ENCODE assay signal across 15 cellular contexts in the genomic region with DNA sequence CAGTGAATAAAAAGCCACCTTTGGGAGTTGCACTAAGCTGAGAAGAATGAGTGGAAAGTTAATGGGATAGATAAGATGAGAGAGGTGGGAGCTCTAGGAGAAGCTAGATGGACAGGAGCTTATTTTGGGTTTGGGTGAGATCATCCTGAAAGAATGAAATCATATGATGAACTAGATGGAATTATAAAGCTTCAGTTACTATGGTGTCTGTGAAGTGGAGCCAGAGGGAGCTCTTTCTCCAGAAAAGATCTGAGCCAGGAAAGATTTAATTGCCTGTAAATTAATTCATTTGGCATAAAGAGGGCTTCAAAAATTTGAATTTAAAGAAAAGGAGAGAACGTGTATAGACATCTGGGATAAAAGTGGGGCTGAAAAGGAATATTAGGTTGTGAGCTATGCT. TPM values are rescaled to one million over a fixed set of nuclear protein-coding genes. Genes with fewer than 3 reads are reported as not detected.
DNase-seq lines count a peak whose midpoint lies in the region; ATAC-seq and TF ChIP-seq lines count a peak whose summit lies in the region.
"Had no signal": no experiment of that assay in that cellular context is flagged by ENCODE, and none has a peak within 500 bp of the region (broad histone marks: within the 10 kb centered on the region; RNA-seq: fewer than 3 reads in every experiment).

No MANE protein-coding gene starts in this region.

- POLR2A ChIA-PET in PC-3 (lab: Charles Lee; ENCODE audit: unreplicated experiment): no interaction called here

- CTCF ChIA-PET in PC-3 (lab: Charles Lee): interaction anchor here (0.6 kb wide), 1 partner anchor 161 kb away, joined by 7 read pairs; no protein-coding TSS in a partner anchor

- H3K79me2 ChIP-seq in PC-3 (ENCODE audit: low read length): no peaks in the 10 kb centered on the region

- H3K9me2 ChIP-seq in PC-3 (replicated peaks; ENCODE audit: low read length): no peaks in the 10 kb centered on the region

- no peaks in the 10 kb centered on the region for H3K27me3 Mint-ChIP-seq in activated T-cell treated with anti-CD3 and anti-CD28 coated beads, Interleukin-2, amount 50 U/mL, for 72 hours (ENCODE audit: low read depth)
- H3K27me3 Mint-ChIP-seq in activated T-cell treated with anti-CD3 and anti-CD28 coated beads, Interleukin-2, amount 50 U/mL, for 4 hours (ENCODE audit: low read depth): no peaks in the 10 kb centered on the region
- H3K27me3 Mint-ChIP-seq in endodermal cell (ENCODE audit: insufficient read depth): peaks cover 12% of the 10 kb centered on the region

- no peaks in the 10 kb centered on the region for H3K36me3 Mint-ChIP-seq in activated T-cell treated with anti-CD3 and anti-CD28 coated beads, Interleukin-2, amount 50 U/mL, for 72 hours (ENCODE audit: insufficient read depth in 2 of 2)
- no peaks in the 10 kb centered on the region for H3K36me3 Mint-ChIP-seq in activated T-cell treated with anti-CD3 and anti-CD28 coated beads, Interleukin-2, amount 50 U/mL, for 4 hours (ENCODE audit: insufficient read depth)
- no peaks in the 10 kb centered on the region for H3K36me3 Mint-ChIP-seq in endodermal cell (ENCODE audit: low read depth)

- H3K4me3 ChIP-seq in PC-3 (ENCODE audit: low read length): no peak overlapping the region
- H3K4me3 ChIP-seq in endodermal cell (ENCODE audit: low read length): no peak overlapping the region
- H3K4me3 ChIP-seq: mucosa of descending colon, tibial artery had no signal

- no peak overlapping the region for H3K4me2 ChIP-seq in PC-3 (ENCODE audit: low read length)

- H3K27me3 ChIP-seq in PC-3 (ENCODE audit: low read length) (peaks cover 56% of the 10 kb centered on the region), endodermal cell (ENCODE audit: control insufficient read depth, insufficient read depth, low read length, poor library complexity, severe bottlenecking) (no peaks in the 10 kb centered on the region)
- H3K27me3 ChIP-seq: tibial artery had no signal

- H4K20me1 ChIP-seq in PC-3 (ENCODE audit: low read length): no peaks in the 10 kb centered on the region

- TF ChIP-seq CTCF in PC-3 (conservative IDR thresholded peaks at IDR 0.05; ENCODE audit: low read depth, low read length) (peak; percentile 36; the same call in 1 of the 2 replicates), endodermal cell (conservative IDR thresholded peaks at IDR 0.05) (peak; percentile 50)

- BruUV-seq in PC-3 (replicated peaks; lab: Mats Ljungman, UMichigan): no TSS peak

- peak overlapping the region; percentile 78 for H3K27ac Mint-ChIP-seq in activated T-cell treated with anti-CD3 and anti-CD28 coated beads, Interleukin-2, amount 50 U/mL, for 72 hours
- no peak overlapping the region for H3K27ac Mint-ChIP-seq in endodermal cell
- H3K27ac Mint-ChIP-seq: effector memory CD8-positive, alpha-beta T cell had no signal

- no peak overlapping the region for H3K9ac ChIP-seq in PC-3 (ENCODE audit: low read length)
- no peak overlapping the region for H3K9ac ChIP-seq in endodermal cell (ENCODE audit: extremely low read depth, low read length, poor library complexity, severe bottlenecking)

- ATAC-seq in activated T-cell treated with anti-CD3 and anti-CD28 coated beads, Interleukin-2, amount 50 U/mL, for 72 hours (replicated peaks in 1 of 2): no peak
- no peak for ATAC-seq in activated T-cell treated with anti-CD3 and anti-CD28 coated beads, Interleukin-2, amount 50 U/mL, for 4 hours
- no peak for ATAC-seq in PC-3
- no peak for ATAC-seq in HG03175 (IDR thresholded peaks at IDR 0.05; ENCODE audit: unreplicated experiment)
- ATAC-seq: effector memory CD8-positive, alpha-beta T cell; sciatic nerve had no signal

- intact Hi-C loops in PC-3 (cut with micrococcal nuclease): no loop called here

- H3K4me1 ChIP-seq in PC-3 (ENCODE audit: insufficient read depth, low read length) (no peaks in the 10 kb centered on the region), endodermal cell (ENCODE audit: control insufficient read depth, insufficient read depth, low read length) (peaks cover 16% of the 10 kb centered on the region)

- H3K36me3 ChIP-seq in PC-3 (ENCODE audit: low read depth, low read length): no peaks in the 10 kb centered on the region
- H3K36me3 ChIP-seq in endodermal cell (ENCODE audit: control insufficient read depth, insufficient read depth, low read length): no peaks in the 10 kb centered on the region
- H3K36me3 ChIP-seq: tibial artery had no signal

- peaks cover 0 to 4% of the 10 kb centered on the region in 2 donors for H3K9me3 Mint-ChIP-seq in activated T-cell treated with anti-CD3 and anti-CD28 coated beads, Interleukin-2, amount 50 U/mL, for 72 hours
- H3K9me3 Mint-ChIP-seq in activated T-cell treated with anti-CD3 and anti-CD28 coated beads, Interleukin-2, amount 50 U/mL, for 4 hours: peaks cover 2% of the 10 kb centered on the region
- H3K9me3 Mint-ChIP-seq in endodermal cell: peaks cover 5% of the 10 kb centered on the region
- H3K9me3 Mint-ChIP-seq: effector memory CD8-positive, alpha-beta T cell had no signal

- 55 to 77% methylated on average over 1 of the region's 1 CpG for WGBS in endodermal cell (ENCODE audit: insufficient coverage in 1 of 2, insufficient read length in 1 of 2), 2 experiments

- H3K9me3 ChIP-seq in PC-3 (ENCODE audit: low read length): no peaks in the 10 kb centered on the region
- no peaks in the 10 kb centered on the region for H3K9me3 ChIP-seq in endodermal cell (ENCODE audit: control insufficient read depth, low read length)
- H3K9me3 ChIP-seq: mucosa of descending colon, tibial artery had no signal

- H3K4me3 Mint-ChIP-seq in activated T-cell treated with anti-CD3 and anti-CD28 coated beads, Interleukin-2, amount 50 U/mL, for 72 hours: no peak overlapping the region
- H3K4me3 Mint-ChIP-seq in activated T-cell treated with anti-CD3 and anti-CD28 coated beads, Interleukin-2, amount 50 U/mL, for 4 hours: no peak overlapping the region
- no peak overlapping the region for H3K4me3 Mint-ChIP-seq in endodermal cell
- H3K4me3 Mint-ChIP-seq: effector memory CD8-positive, alpha-beta T cell had no signal

- peaks cover 12% of the 10 kb centered on the region for H3K4me1 Mint-ChIP-seq in activated T-cell treated with anti-CD3 and anti-CD28 coated beads, Interleukin-2, amount 50 U/mL, for 72 hours (ENCODE audit: low read depth)
- H3K4me1 Mint-ChIP-seq in activated T-cell treated with anti-CD3 and anti-CD28 coated beads, Interleukin-2, amount 50 U/mL, for 4 hours (ENCODE audit: low read depth): peaks cover 20% of the 10 kb centered on the region
- peaks cover 45% of the 10 kb centered on the region for H3K4me1 Mint-ChIP-seq in endodermal cell

- no peak overlapping the region for H2AFZ ChIP-seq in PC-3 (ENCODE audit: low read length)

- H3F3A ChIP-seq in PC-3 (ENCODE audit: low read length, unreplicated experiment): no peaks in the 10 kb centered on the region

- DNase-seq in activated T-cell treated with anti-CD3 and anti-CD28 coated beads, Interleukin-2, amount 50 U/mL, for 72 hours: no peak
- no peak for DNase-seq in activated T-cell treated with anti-CD3 and anti-CD28 coated beads, Interleukin-2, amount 50 U/mL, for 4 hours
- no peak for DNase-seq in PC-3
- no peak for DNase-seq in endodermal cell
- peak; percentile 33 for DNase-seq in putamen (ENCODE audit: low spot score)
- no peak for DNase-seq in NCI-H1092 (lab: John Stamatoyannopoulos, UW)
- no peak for DNase-seq in iPS-NIHi7 (ENCODE audit: extremely low spot score)
- DNase-seq: activated CD4-positive, alpha-beta T cell treated with anti-CD3 and anti-CD28 coated beads, Interleukin-2, amount 50 U/mL, for 1 hour; activated naive CD4-positive, alpha-beta T cell; effector memory CD8-positive, alpha-beta T cell; NCI-H1436; tibial artery had no signal

- H3K27ac ChIP-seq in PC-3 (ENCODE audit: low read length) (no peak overlapping the region), endodermal cell (ENCODE audit: low read depth, low read length) (no peak overlapping the region)
- H3K27ac ChIP-seq: tibial artery had no signal

RNA-seq across cellular contexts. Expression of a gene that starts 10.3 kb away (rescaled TPM):
- total RNA-seq in activated T-cell treated with anti-CD3 and anti-CD28 coated beads, Interleukin-2, amount 50 U/mL, for 72 hours: 1 to 10 TPM; 1.0 to 1.5 TPM
- total RNA-seq in activated T-cell treated with anti-CD3 and anti-CD28 coated beads, Interleukin-2, amount 50 U/mL, for 4 hours: under 1 TPM; 0.03 to 0.19 (median 0.11) TPM
- total RNA-seq in PC-3 (2014; rRNA removed) (not detected in 2 replicates), endodermal cell (1 to 10 TPM; 1.6 to 2.0 TPM)
- polyA plus RNA-seq in endodermal cell (2013, experiment 1 of 2): 0.82 TPM
- 0.70 TPM for polyA plus RNA-seq in endodermal cell (2013, experiment 2 of 2)
